In genomic region chr5:157576678-157577077, GRCh38 we compare ENCODE assay signal across 1 cellular context.
TF ChIP-seq lines count a peak whose summit lies in the region.

No MANE protein-coding gene starts in this region.

TF ChIP-seq in WTC11, 78 proteins besides CTCF, POLR2A, EP300 and RAD21 (continued from another document):
- TF ChIP-seq ZNF281 (CRISPR knock-in tag; IDR thresholded peaks at IDR 0.05) (no peak), SMAD4 (CRISPR knock-in tag; IDR thresholded peaks at IDR 0.05) (no peak), FOXP1 (CRISPR knock-in tag; IDR thresholded peaks at IDR 0.05; ENCODE audit: borderline replicate concordance) (no peak), ZNF138 (CRISPR knock-in tag; conservative IDR thresholded peaks at IDR 0.05) (no peak), CDX4 (CRISPR knock-in tag; IDR thresholded peaks at IDR 0.05; ENCODE audit: borderline replicate concordance) (no peak), NFATC4 (CRISPR knock-in tag; IDR thresholded peaks at IDR 0.05) (no peak), ZMAT4 (CRISPR knock-in tag; IDR thresholded peaks at IDR 0.05) (no peak)
